9 cellular contexts compared by ENCODE assay signal in the genomic region with DNA sequence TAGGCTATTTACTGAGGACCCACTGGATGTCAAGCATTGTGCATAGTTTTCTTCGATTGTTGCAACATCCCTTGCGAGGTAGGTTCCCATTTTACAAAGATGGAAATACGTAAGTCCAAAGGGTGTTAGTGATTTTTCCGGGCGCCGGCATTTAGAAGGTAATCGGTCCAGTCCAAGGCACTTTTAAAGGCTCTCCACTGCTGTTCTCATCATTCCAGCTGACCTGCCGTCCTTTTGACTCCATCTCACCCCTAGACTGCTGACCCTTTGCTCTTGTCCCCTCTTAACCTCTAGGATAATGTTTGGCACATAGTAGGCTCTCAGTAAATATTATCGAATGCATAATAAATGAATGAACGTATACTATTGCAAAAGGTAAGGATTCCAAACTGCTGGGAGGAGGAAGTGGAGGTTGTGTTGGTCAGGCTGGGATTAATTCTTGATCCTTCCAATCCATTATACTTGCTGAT. TPM values are rescaled to one million over a fixed set of nuclear protein-coding genes. Genes with fewer than 3 reads are reported as not detected.
DNase-seq lines count a peak whose midpoint lies in the region; FAIRE-seq and TF ChIP-seq lines count a peak whose summit lies in the region.
"Had no signal": no experiment of that assay in that cellular context is flagged by ENCODE, and none has a peak within 500 bp of the region (broad histone marks: within the 10 kb centered on the region; RNA-seq: fewer than 3 reads in every experiment).

No MANE protein-coding gene starts in this region.

- TF ChIP-seq CTCF in kidney (IDR thresholded peaks at IDR 0.05; ENCODE audit: borderline replicate concordance, extremely low read depth, insufficient read depth), result no peak

- H3K27me3 ChIP-seq in thymus (ENCODE audit: control insufficient read depth, insufficient read depth), result no peaks in the 10 kb centered on the region

- H3K27ac ChIP-seq in kidney (ENCODE audit: low read depth in 2 of 2, low read length in 2 of 2) (peak overlapping the region; percentile 66 to 84), thymus (ENCODE audit: low read depth) (peak overlapping the region; percentile 94)

- no peak for DNase-seq in activated CD4-positive, alpha-beta T cell treated with anti-CD3 and anti-CD28 coated beads, Interleukin-2, amount 10 ng/mL, durations not matched to agents 24 days and 14 days
- DNase-seq in activated CD4-positive, alpha-beta T cell treated with anti-CD3 and anti-CD28 coated beads for 48 hours, result no peak
- no peak for DNase-seq in activated T-helper 1 cell treated with anti-CD3 and anti-CD28 coated beads, Interleukin-12 subunit alpha, Interleukin-12 subunit beta, Interleukin-2, Interleukin-4 antibody, amounts not matched to agents 30 ng/mL and 10 ng/mL and 1 ng/mL, durations not matched to agents 14 hours and 24 hours and 36 hours (ENCODE audit: low spot score)
- DNase-seq in kidney, result no peak
- no peak for DNase-seq in hepatic stellate cell (ENCODE audit: low spot score)
- DNase-seq in NCI-H2196 (lab: John Stamatoyannopoulos, UW; ENCODE audit: unreplicated experiment), result no peak
- no peak for DNase-seq in iPS-NIHi11 (ENCODE audit: low spot score)

- peaks cover 51% of the 10 kb centered on the region for H3K36me3 Mint-ChIP-seq in activated CD4-positive, alpha-beta T cell treated with anti-CD3 and anti-CD28 coated beads, Interleukin-2, amount 10 ng/mL, durations not matched to agents 24 days and 14 days (ENCODE audit: low read depth)
- H3K36me3 Mint-ChIP-seq in activated T-helper 1 cell treated with anti-CD3 and anti-CD28 coated beads, Interleukin-12 subunit alpha, Interleukin-12 subunit beta, Interleukin-2, Interleukin-4 antibody, amounts not matched to agents 30 ng/mL and 10 ng/mL and 1 ng/mL, durations not matched to agents 14 hours and 24 hours and 36 hours (ENCODE audit: low read depth), result peaks cover 40% of the 10 kb centered on the region

- intact Hi-C loops in activated CD4-positive, alpha-beta T cell treated with anti-CD3 and anti-CD28 coated beads, Interleukin-2, amount 10 ng/mL, durations not matched to agents 24 days and 14 days (cut with micrococcal nuclease), result loop anchor here (1.0 to 10.0 kb wide), 7 partner anchors 15 to 340 kb away; partner anchors contain the start of genes AP3S2, IQGAP1, NGRN and SEMA4B
- intact Hi-C loops in activated T-helper 1 cell treated with anti-CD3 and anti-CD28 coated beads, Interleukin-12 subunit alpha, Interleukin-12 subunit beta, Interleukin-2, Interleukin-4 antibody, amounts not matched to agents 30 ng/mL and 10 ng/mL and 1 ng/mL, durations not matched to agents 14 hours and 24 hours and 36 hours (cut with micrococcal nuclease), result loop anchor here (1.0 kb wide), 6 partner anchors 15 to 341 kb away; partner anchors contain the start of genes AP3S2, IQGAP1, NGRN and SEMA4B
- intact Hi-C loops in kidney (cut with DNase I), result no loop called here

- peak overlapping the region; percentile 64 for H3K27ac Mint-ChIP-seq in activated CD4-positive, alpha-beta T cell treated with anti-CD3 and anti-CD28 coated beads, Interleukin-2, amount 10 ng/mL, durations not matched to agents 24 days and 14 days
- peak overlapping the region; percentile 75 for H3K27ac Mint-ChIP-seq in activated T-helper 1 cell treated with anti-CD3 and anti-CD28 coated beads, Interleukin-12 subunit alpha, Interleukin-12 subunit beta, Interleukin-2, Interleukin-4 antibody, amounts not matched to agents 30 ng/mL and 10 ng/mL and 1 ng/mL, durations not matched to agents 14 hours and 24 hours and 36 hours

- 35% methylated on average over 10 of the region's 10 CpGs for WGBS in thymus

- no peak for FAIRE-seq in kidney (lab: Jason Lieb, UNC)
- FAIRE-seq: colon had no signal

- H3K36me3 ChIP-seq in kidney (ENCODE audit: control insufficient read depth in 1 of 2, insufficient read depth in 2 of 2, low read length in 2 of 2) (peaks cover 10 to 21% of the 10 kb centered on the region in 2 donors), thymus (ENCODE audit: control insufficient read depth, insufficient read depth) (peaks cover 17% of the 10 kb centered on the region)

- H3K4me3 Mint-ChIP-seq in activated CD4-positive, alpha-beta T cell treated with anti-CD3 and anti-CD28 coated beads, Interleukin-2, amount 10 ng/mL, durations not matched to agents 24 days and 14 days, result peak overlapping the region; percentile 99
- peak overlapping the region; percentile 86 for H3K4me3 Mint-ChIP-seq in activated T-helper 1 cell treated with anti-CD3 and anti-CD28 coated beads, Interleukin-12 subunit alpha, Interleukin-12 subunit beta, Interleukin-2, Interleukin-4 antibody, amounts not matched to agents 30 ng/mL and 10 ng/mL and 1 ng/mL, durations not matched to agents 14 hours and 24 hours and 36 hours

- peak overlapping the region; percentile 2 to 79 for H3K9ac ChIP-seq in kidney (ENCODE audit: low read length in 2 of 2)

- no peaks in the 10 kb centered on the region for H3K9me3 Mint-ChIP-seq in activated CD4-positive, alpha-beta T cell treated with anti-CD3 and anti-CD28 coated beads, Interleukin-2, amount 10 ng/mL, durations not matched to agents 24 days and 14 days
- H3K9me3 Mint-ChIP-seq in activated T-helper 1 cell treated with anti-CD3 and anti-CD28 coated beads, Interleukin-12 subunit alpha, Interleukin-12 subunit beta, Interleukin-2, Interleukin-4 antibody, amounts not matched to agents 30 ng/mL and 10 ng/mL and 1 ng/mL, durations not matched to agents 14 hours and 24 hours and 36 hours, result no peaks in the 10 kb centered on the region

- H3K9me3 ChIP-seq in kidney (ENCODE audit: control insufficient read depth in 1 of 2, low read length in 2 of 2), result no peaks in the 10 kb centered on the region
- H3K9me3 ChIP-seq in thymus (ENCODE audit: control insufficient read depth), result peaks cover 2% of the 10 kb centered on the region

- H3K4me3 ChIP-seq in kidney (ENCODE audit: low read length in 2 of 2), result peak overlapping the region; percentile 71 to 83
- peak overlapping the region; percentile 71 for H3K4me3 ChIP-seq in thymus (ENCODE audit: low read length)

- H3K27me3 Mint-ChIP-seq in activated CD4-positive, alpha-beta T cell treated with anti-CD3 and anti-CD28 coated beads, Interleukin-2, amount 10 ng/mL, durations not matched to agents 24 days and 14 days, result no peaks in the 10 kb centered on the region
- H3K27me3 Mint-ChIP-seq in activated T-helper 1 cell treated with anti-CD3 and anti-CD28 coated beads, Interleukin-12 subunit alpha, Interleukin-12 subunit beta, Interleukin-2, Interleukin-4 antibody, amounts not matched to agents 30 ng/mL and 10 ng/mL and 1 ng/mL, durations not matched to agents 14 hours and 24 hours and 36 hours (ENCODE audit: insufficient read depth), result no peaks in the 10 kb centered on the region

- peaks cover 47% of the 10 kb centered on the region for H3K4me1 Mint-ChIP-seq in activated CD4-positive, alpha-beta T cell treated with anti-CD3 and anti-CD28 coated beads, Interleukin-2, amount 10 ng/mL, durations not matched to agents 24 days and 14 days
- peaks cover 59% of the 10 kb centered on the region for H3K4me1 Mint-ChIP-seq in activated T-helper 1 cell treated with anti-CD3 and anti-CD28 coated beads, Interleukin-12 subunit alpha, Interleukin-12 subunit beta, Interleukin-2, Interleukin-4 antibody, amounts not matched to agents 30 ng/mL and 10 ng/mL and 1 ng/mL, durations not matched to agents 14 hours and 24 hours and 36 hours (ENCODE audit: low read depth)

- H3K4me1 ChIP-seq in kidney (ENCODE audit: control insufficient read depth in 1 of 2, insufficient read depth in 1 of 2, low read depth in 1 of 2, low read length in 2 of 2) (peaks cover 23 to 33% of the 10 kb centered on the region in 2 donors), thymus (ENCODE audit: control insufficient read depth, insufficient read depth, low read length) (peaks cover 27% of the 10 kb centered on the region)

RNA-seq across cellular contexts. Expression of gene GDPGP1, which starts 0.5 kb away (rescaled TPM):
- total RNA-seq in activated CD4-positive, alpha-beta T cell treated with anti-CD3 and anti-CD28 coated beads, Interleukin-2, amount 10 ng/mL, durations not matched to agents 24 days and 14 days, result 9.9 and 11.9 TPM in 2 replicates
- total RNA-seq in activated T-helper 1 cell treated with anti-CD3 and anti-CD28 coated beads, Interleukin-12 subunit alpha, Interleukin-12 subunit beta, Interleukin-2, Interleukin-4 antibody, amounts not matched to agents 30 ng/mL and 10 ng/mL and 1 ng/mL, durations not matched to agents 14 hours and 24 hours and 36 hours, result 12.7 and 15.5 TPM in 2 replicates
- total RNA-seq in kidney, result 15.3 TPM
- polyA plus RNA-seq in kidney (ENCODE audit: insufficient read depth, low read depth, low replicate concordance) (4.8 TPM), thymus (5.0 TPM)

RNA-seq across cellular contexts. Expression of gene CIB1, which starts 0.8 kb away (rescaled TPM):
- total RNA-seq in activated CD4-positive, alpha-beta T cell treated with anti-CD3 and anti-CD28 coated beads, Interleukin-2, amount 10 ng/mL, durations not matched to agents 24 days and 14 days, result 149 and 156 TPM in 2 replicates
- total RNA-seq in activated T-helper 1 cell treated with anti-CD3 and anti-CD28 coated beads, Interleukin-12 subunit alpha, Interleukin-12 subunit beta, Interleukin-2, Interleukin-4 antibody, amounts not matched to agents 30 ng/mL and 10 ng/mL and 1 ng/mL, durations not matched to agents 14 hours and 24 hours and 36 hours, result 144 and 145 TPM in 2 replicates
- 158 TPM for total RNA-seq in kidney
- 321 TPM for polyA plus RNA-seq in kidney (ENCODE audit: insufficient read depth, low read depth, low replicate concordance)
- 169 TPM for polyA plus RNA-seq in thymus

RNA-seq across cellular contexts. Expression of gene TTLL13, which starts 14.8 kb away (rescaled TPM):
- total RNA-seq in activated CD4-positive, alpha-beta T cell treated with anti-CD3 and anti-CD28 coated beads, Interleukin-2, amount 10 ng/mL, durations not matched to agents 24 days and 14 days, result 0.44 and 1.4 TPM in 2 replicates
- 0.29 and 0.65 TPM in 2 replicates for total RNA-seq in activated T-helper 1 cell treated with anti-CD3 and anti-CD28 coated beads, Interleukin-12 subunit alpha, Interleukin-12 subunit beta, Interleukin-2, Interleukin-4 antibody, amounts not matched to agents 30 ng/mL and 10 ng/mL and 1 ng/mL, durations not matched to agents 14 hours and 24 hours and 36 hours
- total RNA-seq in kidney, result 0.54 TPM
- polyA plus RNA-seq in kidney (ENCODE audit: insufficient read depth, low read depth, low replicate concordance) (0.88 TPM), thymus (0.32 TPM)

RNA-seq across cellular contexts. Expression of gene NGRN, which starts 30.9 kb away (rescaled TPM):
- 43.2 and 44.3 TPM in 2 replicates for total RNA-seq in activated CD4-positive, alpha-beta T cell treated with anti-CD3 and anti-CD28 coated beads, Interleukin-2, amount 10 ng/mL, durations not matched to agents 24 days and 14 days
- total RNA-seq in activated T-helper 1 cell treated with anti-CD3 and anti-CD28 coated beads, Interleukin-12 subunit alpha, Interleukin-12 subunit beta, Interleukin-2, Interleukin-4 antibody, amounts not matched to agents 30 ng/mL and 10 ng/mL and 1 ng/mL, durations not matched to agents 14 hours and 24 hours and 36 hours, result 39.0 and 39.9 TPM in 2 replicates
- 81.9 TPM for total RNA-seq in kidney
- polyA plus RNA-seq in kidney (ENCODE audit: insufficient read depth, low read depth, low replicate concordance), result 93.8 TPM
- 55.4 TPM for polyA plus RNA-seq in thymus

RNA-seq across cellular contexts. Expression of gene SEMA4B, which starts 33.4 kb away (rescaled TPM):
- 17.5 and 18.9 TPM in 2 replicates for total RNA-seq in activated CD4-positive, alpha-beta T cell treated with anti-CD3 and anti-CD28 coated beads, Interleukin-2, amount 10 ng/mL, durations not matched to agents 24 days and 14 days
- 17.5 and 18.8 TPM in 2 replicates for total RNA-seq in activated T-helper 1 cell treated with anti-CD3 and anti-CD28 coated beads, Interleukin-12 subunit alpha, Interleukin-12 subunit beta, Interleukin-2, Interleukin-4 antibody, amounts not matched to agents 30 ng/mL and 10 ng/mL and 1 ng/mL, durations not matched to agents 14 hours and 24 hours and 36 hours
- 190 TPM for total RNA-seq in kidney
- polyA plus RNA-seq in kidney (ENCODE audit: insufficient read depth, low read depth, low replicate concordance) (28.7 TPM), thymus (32.8 TPM)
